In genomic region chr9:106753155-106753671, GRCh38 we compare ENCODE assay signal across 9 cellular contexts.
A peak's percentile ranks its signal among the peaks of the same experiment; 100 is the strongest.
DNase-seq lines count a peak whose midpoint lies in the region; ATAC-seq and TF ChIP-seq lines count a peak whose summit lies in the region.
"Had no signal": no experiment of that assay in that cellular context is flagged by ENCODE, and none has a peak within 500 bp of the region (broad histone marks: within the 10 kb centered on the region; RNA-seq: fewer than 3 reads in every experiment).

No MANE protein-coding gene starts in this region.

- ATAC-seq in GM18909 (IDR thresholded peaks at IDR 0.05; ENCODE audit: poor library complexity, unreplicated experiment) (peak; percentile 90), HG02623 (IDR thresholded peaks at IDR 0.05; ENCODE audit: unreplicated experiment) (peak; percentile 92), heart right ventricle (no peak)

- no peaks in the 10 kb centered on the region for H3K79me2 ChIP-seq in osteoblast (ENCODE audit: insufficient read depth, low read length)

- H3K4me1 ChIP-seq in osteoblast (ENCODE audit: insufficient read depth, low read length): no peaks in the 10 kb centered on the region
- peaks cover 0 to 10% (median 4%) of the 10 kb centered on the region in 9 donors for H3K4me1 ChIP-seq in heart right ventricle

- H3K9me3 ChIP-seq in osteoblast (ENCODE audit: low read depth, low read length): no peaks in the 10 kb centered on the region
- H3K9me3 ChIP-seq in heart right ventricle: no peaks in the 10 kb centered on the region

- DNase-seq in Jurkat, Clone E6-1 (ENCODE audit: low read depth, low spot score): peak; percentile 68
- DNase-seq in osteoblast (ENCODE audit: insufficient read length, low spot score, missing footprints): peak; percentile 49
- no peak for DNase-seq in SHP77 (lab: John Stamatoyannopoulos, UW)
- DNase-seq in glutamatergic neuron: no peak
- DNase-seq in heart right ventricle: no peak
- DNase-seq in hepatic stellate cell (ENCODE audit: low spot score): no peak
- DNase-seq: RPMI8226 had no signal

- no peaks in the 10 kb centered on the region for H3K36me3 Mint-ChIP-seq in glutamatergic neuron (ENCODE audit: unreplicated experiment)

- H3K27me3 ChIP-seq in osteoblast (ENCODE audit: insufficient read depth, low read length): no peaks in the 10 kb centered on the region
- H3K27me3 ChIP-seq in heart right ventricle: no peaks in the 10 kb centered on the region

- no peaks in the 10 kb centered on the region for H4K20me1 ChIP-seq in osteoblast (ENCODE audit: insufficient read depth, low read length)

- H3K27ac Mint-ChIP-seq in glutamatergic neuron (ENCODE audit: unreplicated experiment): no peak overlapping the region

- H3K27ac ChIP-seq in osteoblast (ENCODE audit: low read depth, low read length) (no peak overlapping the region), heart right ventricle (no peak overlapping the region)

- H3K4me1 Mint-ChIP-seq in glutamatergic neuron (ENCODE audit: low read depth, unreplicated experiment): no peaks in the 10 kb centered on the region

- 49 to 57% methylated on average over 4 of the region's 4 CpGs for WGBS in heart right ventricle, 2 donors

- no peak overlapping the region for H3K4me3 Mint-ChIP-seq in glutamatergic neuron (ENCODE audit: unreplicated experiment)

- no peak overlapping the region for H3K4me2 ChIP-seq in osteoblast (ENCODE audit: insufficient read depth, low read length)

- no peaks in the 10 kb centered on the region for H3K27me3 Mint-ChIP-seq in glutamatergic neuron (ENCODE audit: unreplicated experiment)

- intact Hi-C loops in heart right ventricle (cut with DNase I): no loop called here

- no peaks in the 10 kb centered on the region for H3K36me3 ChIP-seq in osteoblast (ENCODE audit: insufficient read depth, low read length)
- H3K36me3 ChIP-seq in heart right ventricle: no peaks in the 10 kb centered on the region

- no peak overlapping the region for H2AFZ ChIP-seq in osteoblast (ENCODE audit: low read length)

- no peak for TF ChIP-seq CTCF in osteoblast (IDR thresholded peaks at IDR 0.05; ENCODE audit: extremely low read depth, low read depth, low read length)
- TF ChIP-seq CTCF in glutamatergic neuron (IDR thresholded peaks at IDR 0.05; ENCODE audit: partially characterized antibody, unreplicated experiment): no peak
- no peak for TF ChIP-seq CTCF in heart right ventricle (IDR thresholded peaks at IDR 0.05)

- no peaks in the 10 kb centered on the region for H3K9me3 Mint-ChIP-seq in glutamatergic neuron (ENCODE audit: unreplicated experiment)

- H3K4me3 ChIP-seq in Jurkat, Clone E6-1 (ENCODE audit: low read length): no peak overlapping the region
- H3K4me3 ChIP-seq in osteoblast (ENCODE audit: insufficient read depth, low read length) (no peak overlapping the region), heart right ventricle (no peak overlapping the region)

Comparison
In these comparisons a context has a peak if more than half of its experiments do, and no peak if none do; other contexts are left out.
1. ATAC-seq: peak in GM18909 (single experiment) and HG02623 (single experiment); none in heart right ventricle (0 of 8).
2. DNase-seq: peak in Jurkat, Clone E6-1 (single experiment) and osteoblast (single experiment); none in SHP77 (0 of 2), glutamatergic neuron (single experiment), heart right ventricle (0 of 2) and hepatic stellate cell (single experiment).